In the genomic region with DNA sequence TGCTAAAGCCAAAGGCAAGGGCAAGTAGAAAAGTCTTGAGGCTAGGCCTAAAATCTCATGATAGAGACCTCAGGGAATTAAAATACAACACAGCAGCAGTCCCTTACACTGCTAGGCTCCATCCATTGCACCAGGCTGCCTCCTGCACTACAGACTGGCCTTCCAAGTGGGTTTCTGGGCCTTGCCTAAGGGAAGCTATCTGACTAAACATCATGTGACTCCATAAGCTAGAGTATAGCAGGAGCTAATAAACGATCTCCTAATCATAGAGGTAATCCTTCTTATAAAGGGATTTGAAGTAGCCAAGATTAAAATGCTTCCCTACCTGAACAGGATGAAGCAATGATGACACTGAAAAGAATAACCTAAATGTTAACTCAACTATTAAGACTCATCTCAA, we compare ENCODE assay signal across 1 cellular context.
TF ChIP-seq lines count a peak whose summit lies in the region.

No MANE protein-coding gene starts in this region.

TF ChIP-seq in IMR-90, 13 proteins besides CTCF, POLR2A, EP300 and RAD21 (continued from another document):
- TF ChIP-seq RFX5 (IDR thresholded peaks at IDR 0.05; ENCODE audit: low read depth, low read length): no peak
- no peak for TF ChIP-seq SMC3 (IDR thresholded peaks at IDR 0.05; ENCODE audit: low read depth, low read length)
- no peak for TF ChIP-seq CEBPB (IDR thresholded peaks at IDR 0.05; ENCODE audit: low read depth, low read length)
- TF ChIP-seq MAFK (IDR thresholded peaks at IDR 0.05; ENCODE audit: low read depth, low read length): no peak
- no peak for TF ChIP-seq MAZ (IDR thresholded peaks at IDR 0.05; ENCODE audit: borderline replicate concordance, low read depth, low read length)
- TF ChIP-seq RCOR1 (IDR thresholded peaks at IDR 0.05; ENCODE audit: insufficient replicate concordance, low read length): no peak
- no peak for TF ChIP-seq MXI1 (IDR thresholded peaks at IDR 0.05; ENCODE audit: borderline replicate concordance, low read depth, low read length)
- no peak for TF ChIP-seq BHLHE40 (IDR thresholded peaks at IDR 0.05; ENCODE audit: low read depth, low read length)
- TF ChIP-seq, protein P1, sequence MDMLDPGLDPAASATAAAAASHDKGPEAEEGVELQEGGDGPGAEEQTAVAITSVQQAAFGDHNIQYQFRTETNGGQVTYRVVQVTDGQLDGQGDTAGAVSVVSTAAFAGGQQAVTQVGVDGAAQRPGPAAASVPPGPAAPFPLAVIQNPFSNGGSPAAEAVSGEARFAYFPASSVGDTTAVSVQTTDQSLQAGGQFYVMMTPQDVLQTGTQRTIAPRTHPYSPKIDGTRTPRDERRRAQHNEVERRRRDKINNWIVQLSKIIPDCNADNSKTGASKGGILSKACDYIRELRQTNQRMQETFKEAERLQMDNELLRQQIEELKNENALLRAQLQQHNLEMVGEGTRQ (IDR thresholded peaks at IDR 0.05; ENCODE audit: low read depth, low read length): no peak
TF ChIP-seq in IMR-90: peak in this region for 0.
